Comparison of ENCODE assay signal across 8 cellular contexts in the genomic region with DNA sequence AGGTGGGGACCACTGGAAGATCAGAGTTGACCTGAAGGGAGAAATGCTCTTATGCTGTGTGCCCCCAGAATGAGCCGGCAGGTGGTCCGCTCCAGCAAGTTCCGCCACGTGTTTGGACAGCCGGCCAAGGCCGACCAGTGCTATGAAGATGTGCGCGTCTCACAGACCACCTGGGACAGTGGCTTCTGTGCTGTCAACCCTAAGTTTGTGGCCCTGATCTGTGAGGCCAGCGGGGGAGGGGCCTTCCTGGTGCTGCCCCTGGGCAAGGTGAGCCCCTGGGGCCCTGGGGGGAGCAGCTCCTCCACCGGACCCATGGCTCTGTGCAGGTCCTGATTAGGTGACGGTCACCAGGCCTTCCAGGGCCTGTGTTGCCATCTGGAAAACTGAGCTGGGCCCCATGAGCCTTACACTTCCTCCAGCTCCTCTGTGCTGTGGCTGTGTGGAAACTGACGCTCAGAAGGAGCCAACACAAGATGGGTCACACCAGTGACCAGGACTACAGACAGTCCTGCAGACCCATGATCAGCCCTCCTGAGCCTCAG. TPM values are rescaled to one million over a fixed set of nuclear protein-coding genes. Genes with fewer than 3 reads are reported as not detected.
A peak's percentile ranks its signal among the peaks of the same experiment; 100 is the strongest.
DNase-seq lines count a peak whose midpoint lies in the region; ATAC-seq and TF ChIP-seq lines count a peak whose summit lies in the region.

No MANE protein-coding gene starts in this region.

- no peak for ATAC-seq in GM18505 (IDR thresholded peaks at IDR 0.05; ENCODE audit: unreplicated experiment)

- peaks cover 36% of the 10 kb centered on the region for H3K36me3 Mint-ChIP-seq in Calu3 (ENCODE audit: insufficient read depth, unreplicated experiment)

- WGBS in esophagus, 2 donors = 71 to 79% methylated on average over 12 of the region's 12 CpGs

- peak overlapping the region; percentile 43 to 96 for H3K27ac ChIP-seq in esophagus (ENCODE audit: low read depth in 2 of 2, low read length in 1 of 2)

- peak; percentile 59 for TF ChIP-seq POLR2A in GM18505 (IDR thresholded peaks at IDR 0.05; ENCODE audit: borderline replicate concordance, extremely low read depth, insufficient read depth, insufficient read length)

- no peak overlapping the region for H3K4me3 Mint-ChIP-seq in Calu3 (ENCODE audit: low read depth, unreplicated experiment)

- H3K9me3 Mint-ChIP-seq in Calu3 (ENCODE audit: low read depth, unreplicated experiment) = no peaks in the 10 kb centered on the region

- peaks cover 0 to 6% of the 10 kb centered on the region in 2 donors for H3K4me1 ChIP-seq in esophagus (ENCODE audit: control insufficient read depth in 2 of 2, insufficient read depth in 2 of 2, low read length in 1 of 2)

- peaks cover 0 to 3% of the 10 kb centered on the region in 2 donors for H3K36me3 ChIP-seq in esophagus (ENCODE audit: control insufficient read depth in 2 of 2, insufficient read depth in 2 of 2, low read length in 1 of 2)

- no peaks in the 10 kb centered on the region for H3K27me3 Mint-ChIP-seq in Calu3 (ENCODE audit: unreplicated experiment)

- peak overlapping the region; percentile 56 to 60 for H3K4me3 ChIP-seq in esophagus (ENCODE audit: low read depth in 1 of 2, low read length in 2 of 2)

- no peaks in the 10 kb centered on the region for H3K27me3 ChIP-seq in esophagus (ENCODE audit: control insufficient read depth in 1 of 2, insufficient read depth in 2 of 2, low read length in 2 of 2)

- intact Hi-C loops in Calu3 (cut with micrococcal nuclease; ENCODE audit: unreplicated experiment) = no loop called here

- peaks cover 13% of the 10 kb centered on the region for H3K4me1 Mint-ChIP-seq in Calu3 (ENCODE audit: low read depth, unreplicated experiment)

- DNase-seq in SKM-1 (lab: John Stamatoyannopoulos, UW; ENCODE audit: unreplicated experiment) = peak; percentile 83
- peak; percentile 13 for DNase-seq in stimulated activated CD8-positive, alpha-beta memory T cell treated with anti-CD3 and anti-CD28 coated beads, Interleukin-15, amount 100 ng/mL, for 24 hours (ENCODE audit: low read depth)
- no peak for DNase-seq in HUDEP-2 (lab: John Stamatoyannopoulos, UW; ENCODE audit: unreplicated experiment in 76 of 76)
- no peak for DNase-seq in Calu3
- DNase-seq in NCI-H1694 (lab: John Stamatoyannopoulos, UW) = no peak
- DNase-seq in GOT3 (lab: John Stamatoyannopoulos, UW) = no peak

- CTCF ChIA-PET in Calu3 (lab: Charles Lee) = no interaction called here

- TF ChIP-seq CTCF in Calu3 (IDR thresholded peaks at IDR 0.05; ENCODE audit: unreplicated experiment) = no peak

- no TSS peak for BruUV-seq in Calu3 (replicated peaks; lab: Mats Ljungman, UMichigan)

- H3K9me3 ChIP-seq in esophagus (ENCODE audit: control insufficient read depth in 2 of 2, insufficient read depth in 1 of 2, low read depth in 1 of 2, low read length in 1 of 2) = no peaks in the 10 kb centered on the region

- no peak overlapping the region for H3K27ac Mint-ChIP-seq in Calu3 (ENCODE audit: unreplicated experiment)

RNA-seq across cellular contexts. Expression of gene CORO1A, which starts 1.8 kb away (rescaled TPM):
- polyA plus RNA-seq in esophagus = 10 to 100 TPM; 18.0 to 18.4 TPM
- 11.1 and 12.9 TPM in 2 replicates for total RNA-seq in Calu3 (2022)

RNA-seq across cellular contexts. Expression of gene BOLA2B, which starts 8.3 kb away (rescaled TPM):
- polyA plus RNA-seq in esophagus = 100 to 1,000 TPM; 195 to 283 TPM
- 166 and 171 TPM in 2 replicates for total RNA-seq in Calu3 (2022)

RNA-seq across cellular contexts. Expression of gene SLX1A, which starts 8.5 kb away (rescaled TPM):
- polyA plus RNA-seq in esophagus = 10 to 100 TPM; 44.9 to 48.2 TPM
- total RNA-seq in Calu3 (2022) = 45.0 and 71.1 TPM in 2 replicates

RNA-seq across cellular contexts. Expression of gene SULT1A3, which starts 13.8 kb away (rescaled TPM):
- 10 to 100 TPM; 10.0 to 39.0 TPM for polyA plus RNA-seq in esophagus
- total RNA-seq in Calu3 (2022) = 39.5 and 46.4 TPM in 2 replicates

Comparison
In these comparisons a context has a peak if more than half of its experiments do, and no peak if none do; other contexts are left out.
1. DNase-seq: peak in SKM-1 (single experiment) and stimulated activated CD8-positive, alpha-beta memory T cell treated with anti-CD3 and anti-CD28 coated beads, Interleukin-15, amount 100 ng/mL, for 24 hours (single experiment); none in HUDEP-2 (0 of 76), Calu3 (single experiment), NCI-H1694 (single experiment) and GOT3 (single experiment).